Comparison of ENCODE assay signal across 1 cellular context in genomic region chr3:48556796-48557626, GRCh38.
TF ChIP-seq lines count a peak whose summit lies in the region.

PFKFB4 (minus strand) TSS chr3:48556803; CDS start chr3:48556777, 26 bp downstream.

TF ChIP-seq in K562, 482 proteins besides CTCF, POLR2A, EP300 and RAD21 (continued from another document):
- TF ChIP-seq CGGBP1 (CRISPR knock-in tag; IDR thresholded peaks at IDR 0.05): no peak
- peak; percentile 26 for TF ChIP-seq RBBP5 (IDR thresholded peaks at IDR 0.05; ENCODE audit: borderline replicate concordance, insufficient read depth, low read length, poor library complexity, severe bottlenecking)
- TF ChIP-seq MEIS2 (IDR thresholded peaks at IDR 0.05; ENCODE audit: partially characterized antibody): peak; percentile 94
- no peak for TF ChIP-seq ZBTB49 (CRISPR knock-in tag; IDR thresholded peaks at IDR 0.05; ENCODE audit: borderline replicate concordance)
- peak; percentile 59; the same call in 1 of the 2 replicates for TF ChIP-seq THAP12 (CRISPR knock-in tag; IDR thresholded peaks at IDR 0.05)
- TF ChIP-seq BRF1 (IDR thresholded peaks at IDR 0.05; ENCODE audit: borderline replicate concordance, extremely low read depth, insufficient read length): no peak
- TF ChIP-seq POLR2B (IDR thresholded peaks at IDR 0.05; ENCODE audit: low read depth, partially characterized antibody): peak; percentile 49
- no peak for TF ChIP-seq ATF3 (IDR thresholded peaks at IDR 0.05)
- no peak for TF ChIP-seq ATF3 (CRISPR knock-in tag; conservative IDR thresholded peaks at IDR 0.05)
- peak; percentile 44; the same call in 1 of the 2 replicates for TF ChIP-seq ATF7 (IDR thresholded peaks at IDR 0.05)
- TF ChIP-seq PKNOX1 (IDR thresholded peaks at IDR 0.05): peak; percentile 96
- TF ChIP-seq EGR1 (conservative IDR thresholded peaks at IDR 0.05): 0 out of 2 replicates have a peak, but pooled peaks have one; percentile 4
- TF ChIP-seq HDAC1 (IDR thresholded peaks at IDR 0.05): peak in 1 of 2 experiments; percentile 70; a peak in 1 of 4 replicates
- TF ChIP-seq E2F6 (IDR thresholded peaks at IDR 0.05; ENCODE audit: borderline replicate concordance in 1 of 2, extremely low read depth in 1 of 2, insufficient read depth in 1 of 2, insufficient read length in 1 of 2, low read depth in 1 of 2, low read length in 1 of 2, poor library complexity in 1 of 2, severe bottlenecking in 1 of 2): peak in 1 of 2 experiments; percentile 39
- 0 out of 2 replicates have a peak, but pooled peaks have one; percentile 21 for TF ChIP-seq MTA3 (IDR thresholded peaks at IDR 0.05; ENCODE audit: borderline replicate concordance)
- no peak for TF ChIP-seq ZNF253 (CRISPR knock-in tag; conservative IDR thresholded peaks at IDR 0.05)
